ENCODE assay signal across 8 cellular contexts in the genomic region with DNA sequence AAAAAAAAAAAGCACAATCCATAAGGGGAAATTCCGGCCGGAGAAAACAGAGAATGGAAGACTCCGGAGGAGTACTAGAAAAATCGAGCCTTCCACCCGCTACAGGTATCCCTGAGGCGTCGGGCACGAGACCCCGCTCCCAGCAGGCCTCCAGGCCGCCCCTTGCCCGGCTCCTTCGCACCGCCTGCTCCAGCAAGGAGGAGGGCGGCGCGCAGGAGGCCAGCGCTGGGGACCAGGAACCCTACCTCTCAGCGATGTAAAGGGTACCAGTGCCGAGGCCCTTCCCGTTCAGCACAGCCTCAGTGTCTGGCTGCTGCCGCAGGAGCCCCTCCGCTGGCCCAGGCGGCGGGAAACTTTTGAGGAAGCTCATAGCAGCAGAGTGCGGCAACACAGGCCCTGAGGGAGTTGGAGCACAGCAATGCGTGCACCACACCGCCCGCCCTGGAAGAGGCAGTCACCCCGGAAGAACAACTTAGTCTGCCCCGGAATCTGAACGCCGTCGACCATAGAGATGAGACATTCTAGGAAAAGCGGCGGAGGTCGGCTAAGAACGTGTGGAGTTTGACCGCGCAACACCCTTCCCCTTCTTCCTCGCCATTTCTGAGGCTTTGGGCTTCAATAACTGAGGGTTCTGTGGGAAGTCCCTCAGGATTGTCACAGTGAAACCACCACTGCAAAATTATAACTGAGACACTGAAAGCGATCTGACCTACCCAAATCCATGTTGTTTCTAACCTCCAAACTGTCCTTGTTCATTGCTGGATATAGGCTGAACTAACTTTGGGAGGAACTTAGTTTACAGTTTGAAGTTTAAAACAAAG. TPM values are rescaled to one million over a fixed set of nuclear protein-coding genes. Genes with fewer than 3 reads are reported as not detected.
A peak's percentile ranks its signal among the peaks of the same experiment; 100 is the strongest.
DNase-seq lines count a peak whose midpoint lies in the region; ATAC-seq and TF ChIP-seq lines count a peak whose summit lies in the region.

A gene with protein sequence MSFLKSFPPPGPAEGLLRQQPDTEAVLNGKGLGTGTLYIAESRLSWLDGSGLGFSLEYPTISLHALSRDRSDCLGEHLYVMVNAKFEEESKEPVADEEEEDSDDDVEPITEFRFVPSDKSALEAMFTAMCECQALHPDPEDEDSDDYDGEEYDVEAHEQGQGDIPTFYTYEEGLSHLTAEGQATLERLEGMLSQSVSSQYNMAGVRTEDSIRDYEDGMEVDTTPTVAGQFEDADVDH (minus strand): TSS at position 450 of the 821 bp plus-strand sequence. CDS start 80 bp downstream, at position 370.

- intact Hi-C loops in T-helper 2 cell treated with Interferon-gamma antibody and Interleukin-4, amounts not matched to agents 100 ng/mL and 5 ng/mL, for 36 hours (cut with micrococcal nuclease): loop anchor here (1.0 to 5.0 kb wide), 4 partner anchors 165 to 500 kb away; partner anchors contain the start of genes ALG8, INTS4, PAK1 and RSF1
- intact Hi-C loops in ascending aorta (cut with DNase I) (loop anchor here (5.0 kb wide), 1 partner anchor 185 kb away; the partner anchor contains the start of genes AAMDC and RSF1), aorta (cut with DNase I) (no loop called here)

- H3K27me3 ChIP-seq in ascending aorta: no peaks in the 10 kb centered on the region
- H3K27me3 ChIP-seq in rectal smooth muscle tissue (ENCODE audit: control insufficient read depth, insufficient read depth, low read length): no peaks in the 10 kb centered on the region
- no peaks in the 10 kb centered on the region for H3K27me3 ChIP-seq in aorta (ENCODE audit: control insufficient read depth in 1 of 2, insufficient read depth in 2 of 2, low read length in 1 of 2)

- no peak for TF ChIP-seq CTCF in ascending aorta (IDR thresholded peaks at IDR 0.05)

- H3K36me3 ChIP-seq in ascending aorta (no peaks in the 10 kb centered on the region), rectal smooth muscle tissue (ENCODE audit: control insufficient read depth, insufficient read depth, low read length) (no peaks in the 10 kb centered on the region), aorta (ENCODE audit: control insufficient read depth in 1 of 2, insufficient read depth in 2 of 2, low read length in 1 of 2) (no peaks in the 10 kb centered on the region)

- H3K9me3 ChIP-seq in ascending aorta (no peaks in the 10 kb centered on the region), aorta (ENCODE audit: control insufficient read depth, low read length) (no peaks in the 10 kb centered on the region)

- H3K9ac ChIP-seq in rectal smooth muscle tissue (ENCODE audit: low read length): peak within 1 kb of the TSS; percentile 25

- 1% methylated on average over 41 of the region's 41 CpGs for WGBS in aorta, 2 donors

- DNase-seq in NCI-H1694 treated with DMSO at 0.1 percent for 48 hours (lab: John Stamatoyannopoulos, UW) (peak; percentile 83), ascending aorta (ENCODE audit: low spot score in 2 of 2) (peak; percentile 50 to 90), hepatic stellate cell (ENCODE audit: low spot score) (peak; percentile 75), aorta (peak; percentile 91 to 93)

- H3K4me1 ChIP-seq in ascending aorta (peaks cover 0 to 12% of the 10 kb centered on the region in 2 donors), rectal smooth muscle tissue (ENCODE audit: control insufficient read depth, insufficient read depth, low read length) (peaks cover 6% of the 10 kb centered on the region), aorta (ENCODE audit: control insufficient read depth in 1 of 2, insufficient read depth in 2 of 2, low read length in 2 of 2) (no peaks in the 10 kb centered on the region)

- H3K4me3 ChIP-seq in ascending aorta: peak within 1 kb of the TSS; percentile 52 to 100
- peak within 1 kb of the TSS; percentile 96 for H3K4me3 ChIP-seq in rectal smooth muscle tissue (ENCODE audit: low read length)
- peak within 1 kb of the TSS; percentile 86 to 95 for H3K4me3 ChIP-seq in aorta (ENCODE audit: low read length in 2 of 2)

- ATAC-seq in HG02885 (IDR thresholded peaks at IDR 0.05; ENCODE audit: poor library complexity, unreplicated experiment): peak; percentile 97
- peak; percentile 97 for ATAC-seq in aorta (ENCODE audit: low FRiP score)

- H3K27ac ChIP-seq in ascending aorta: peak within 1 kb of the TSS; percentile 72 to 73
- H3K27ac ChIP-seq in rectal smooth muscle tissue (ENCODE audit: low read depth, low read length): peak within 1 kb of the TSS; percentile 90
- peak within 1 kb of the TSS in 1 of 2 donors; percentile 59 for H3K27ac ChIP-seq in aorta (ENCODE audit: low read depth in 1 of 2, low read length in 2 of 2)

- TF ChIP-seq POLR2A in GM15510 (IDR thresholded peaks at IDR 0.05; ENCODE audit: borderline replicate concordance, extremely low read depth, insufficient read length): peak; percentile 89

RNA-seq across cellular contexts. Expression of the gene that starts here (rescaled TPM):
- 109 and 114 TPM in 2 replicates for total RNA-seq in T-helper 2 cell treated with Interferon-gamma antibody and Interleukin-4, amounts not matched to agents 100 ng/mL and 5 ng/mL, for 36 hours
- total RNA-seq in ascending aorta: 43.6 TPM
- total RNA-seq in aorta: 10 to 100 TPM; 67.9 to 73.1 TPM
- 10 to 100 TPM; 58.2 to 96.4 TPM for polyA plus RNA-seq in aorta

Comparison
In these comparisons a context has a peak if more than half of its experiments do, and no peak if none do; other contexts are left out.
1. intact Hi-C loops: an anchor here in T-helper 2 cell treated with Interferon-gamma antibody and Interleukin-4, amounts not matched to agents 100 ng/mL and 5 ng/mL, for 36 hours (1.0 to 5.0 kb wide) and ascending aorta (5.0 kb wide); none called in aorta.